In genomic region chr15:74082450-74082849, GRCh38 we compare ENCODE assay signal across 2 cellular contexts. TPM values are rescaled to one million over a fixed set of nuclear protein-coding genes. Genes with fewer than 3 reads are reported as not detected.
"Had no signal": no experiment of that assay in that cellular context is flagged by ENCODE, and none has a peak within 500 bp of the region (broad histone marks: within the 10 kb centered on the region; RNA-seq: fewer than 3 reads in every experiment).

TSS of gene GOLGA6A (minus strand) at chr15:74082550. CDS start at chr15:74082509, 41 bp downstream.

RNA-seq across cellular contexts. Expression of gene GOLGA6A, which starts in this region (rescaled TPM):
- total RNA-seq: G401, GM12878 had no signal
- polyA plus RNA-seq: GM12878 had no signal
